In the genomic region with DNA sequence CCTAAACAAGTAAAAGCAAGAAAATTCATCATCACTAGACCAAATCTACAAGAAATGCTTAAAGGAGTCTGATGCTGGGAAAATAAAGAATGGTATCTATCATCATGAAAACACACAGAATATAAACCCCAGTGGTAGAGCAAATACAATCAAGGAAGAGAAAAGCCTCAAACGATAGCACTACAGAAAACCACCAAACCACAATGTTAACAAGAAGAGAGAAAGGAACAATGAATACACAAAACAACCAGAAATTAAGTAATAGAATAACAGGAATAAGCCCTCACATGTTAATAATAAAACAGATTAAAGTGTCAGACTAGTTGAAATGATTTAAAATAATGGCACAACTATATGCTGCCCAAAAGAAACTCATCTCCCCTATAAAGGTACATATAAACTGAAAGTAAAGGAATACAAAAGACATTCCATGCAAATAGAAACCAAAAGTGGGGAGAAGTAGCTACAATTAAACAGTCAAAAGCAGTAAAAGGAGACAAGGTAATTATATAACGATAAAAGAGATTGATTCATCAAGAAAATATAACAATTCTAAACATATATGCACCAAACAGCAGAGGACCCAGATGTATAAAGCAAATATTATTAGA, we compare ENCODE assay signal across 10 cellular contexts.
DNase-seq lines count a peak whose midpoint lies in the region; ATAC-seq and TF ChIP-seq lines count a peak whose summit lies in the region.
"Had no signal": no experiment of that assay in that cellular context is flagged by ENCODE, and none has a peak within 500 bp of the region (broad histone marks: within the 10 kb centered on the region; RNA-seq: fewer than 3 reads in every experiment).

No MANE protein-coding gene starts in this region.

- ATAC-seq in GM19463 (IDR thresholded peaks at IDR 0.05; ENCODE audit: unreplicated experiment) (peak; percentile 75), HG03520 (IDR thresholded peaks at IDR 0.05; ENCODE audit: unreplicated experiment) (no peak)
- ATAC-seq in effector memory CD8-positive, alpha-beta T cell (replicated peaks) = peak; percentile 91

- no peaks in the 10 kb centered on the region for H3K27me3 Mint-ChIP-seq in Calu3 (ENCODE audit: unreplicated experiment)
- H3K27me3 Mint-ChIP-seq in effector memory CD8-positive, alpha-beta T cell = no peaks in the 10 kb centered on the region

- intact Hi-C loops in Calu3 (cut with micrococcal nuclease; ENCODE audit: unreplicated experiment) = loop anchor here (5.0 to 10.0 kb wide), 2 partner anchors 44 to 114 kb away; no protein-coding TSS in a partner anchor

- DNase-seq in Calu3 = no peak
- peak; percentile 56 for DNase-seq in MV-4-11 (lab: John Stamatoyannopoulos, UW)
- no peak for DNase-seq in effector memory CD8-positive, alpha-beta T cell
- DNase-seq in SW 1271 (lab: John Stamatoyannopoulos, UW) = no peak
- no peak for DNase-seq in inferior parietal cortex (ENCODE audit: extremely low spot score)
- DNase-seq in SHP77 treated with DMSO at 0.1 percent for 48 hours (lab: John Stamatoyannopoulos, UW) = no peak
- DNase-seq: aorta, upper lobe of left lung had no signal

- H3K4me3 Mint-ChIP-seq in Calu3 (ENCODE audit: low read depth, unreplicated experiment) = peak overlapping the region; percentile 38
- H3K4me3 Mint-ChIP-seq in effector memory CD8-positive, alpha-beta T cell = peak overlapping the region; percentile 47 to 67

- no peak for TF ChIP-seq CTCF in Calu3 (IDR thresholded peaks at IDR 0.05; ENCODE audit: unreplicated experiment)

- peaks cover 3% of the 10 kb centered on the region for H3K9me3 Mint-ChIP-seq in Calu3 (ENCODE audit: low read depth, unreplicated experiment)
- H3K9me3 Mint-ChIP-seq in effector memory CD8-positive, alpha-beta T cell = no peaks in the 10 kb centered on the region

- no peaks in the 10 kb centered on the region for H3K36me3 Mint-ChIP-seq in Calu3 (ENCODE audit: insufficient read depth, unreplicated experiment)
- H3K36me3 Mint-ChIP-seq in effector memory CD8-positive, alpha-beta T cell (ENCODE audit: insufficient read depth) = peaks cover 5% of the 10 kb centered on the region

- CTCF ChIA-PET in Calu3 (lab: Charles Lee) = interaction anchor here (0.7 to 1.1 kb wide), 3 partner anchors 28 to 152 kb away, joined by 3 read pairs; no protein-coding TSS in a partner anchor

- H3K27ac Mint-ChIP-seq in Calu3 (ENCODE audit: unreplicated experiment) = peak overlapping the region; percentile 17
- peak overlapping the region; percentile 25 to 54 for H3K27ac Mint-ChIP-seq in effector memory CD8-positive, alpha-beta T cell

- peaks cover 25% of the 10 kb centered on the region for H3K4me1 Mint-ChIP-seq in Calu3 (ENCODE audit: low read depth, unreplicated experiment)
- peaks cover 49 to 73% of the 10 kb centered on the region in 2 donors for H3K4me1 Mint-ChIP-seq in effector memory CD8-positive, alpha-beta T cell (ENCODE audit: low read depth in 2 of 2)

- no TSS peak for BruUV-seq in Calu3 (replicated peaks; lab: Mats Ljungman, UMichigan)
